In genomic region chr16:1980770-1981087, GRCh38 we compare ENCODE assay signal across 1 cellular context.
TF ChIP-seq lines count a peak whose summit lies in the region.

No MANE protein-coding gene starts in this region.

TF ChIP-seq in H1, 55 proteins besides CTCF, POLR2A, EP300 and RAD21:
- no peak for TF ChIP-seq GABPA (IDR thresholded peaks at IDR 0.05; ENCODE audit: borderline replicate concordance, insufficient read depth, low read length)
- no peak for TF ChIP-seq SIX5 (IDR thresholded peaks at IDR 0.05; ENCODE audit: low read depth, low read length)
- TF ChIP-seq EZH2 (IDR thresholded peaks at IDR 0.05; ENCODE audit: low read depth, low read length, severe bottlenecking) = no peak
- no peak for TF ChIP-seq CEBPB (IDR thresholded peaks at IDR 0.05; ENCODE audit: low read depth, low read length)
- no peak for TF ChIP-seq NANOG (IDR thresholded peaks at IDR 0.05; ENCODE audit: insufficient read depth, low read depth, low read length, poor library complexity, severe bottlenecking)
- no peak for TF ChIP-seq RBBP5 (IDR thresholded peaks at IDR 0.05; ENCODE audit: borderline replicate concordance, low read depth, low read length)
- no peak for TF ChIP-seq MAX (IDR thresholded peaks at IDR 0.05)
- TF ChIP-seq RFX5 (IDR thresholded peaks at IDR 0.05; ENCODE audit: borderline replicate concordance, low read depth, low read length) = no peak
- TF ChIP-seq BRCA1 (IDR thresholded peaks at IDR 0.05; ENCODE audit: low read depth, low read length) = no peak
- TF ChIP-seq SP2 (IDR thresholded peaks at IDR 0.05; ENCODE audit: low read length) = no peak
